Comparison of ENCODE assay signal across 1 cellular context in genomic region chr7:15459018-15459621, GRCh38.
TF ChIP-seq lines count a peak whose summit lies in the region.

No MANE protein-coding gene starts in this region.

TF ChIP-seq in GM23338, 12 proteins besides CTCF, POLR2A, EP300 and RAD21 (continued from another document):
- no peak for TF ChIP-seq ZNF462 (CRISPR knock-in tag; IDR thresholded peaks at IDR 0.05)
- TF ChIP-seq EZH2 (IDR thresholded peaks at IDR 0.05; ENCODE audit: low read depth, unreplicated experiment), result no peak
- no peak for TF ChIP-seq JUNB (IDR thresholded peaks at IDR 0.05; ENCODE audit: unreplicated experiment)
